In genomic region chr11:57202282-57202681, GRCh38 we compare ENCODE assay signal across 1 cellular context.
TF ChIP-seq lines count a peak whose summit lies in the region.

No MANE protein-coding gene starts in this region.

TF ChIP-seq in SK-N-SH, 30 proteins besides CTCF, POLR2A, EP300 and RAD21:
- TF ChIP-seq MAX (IDR thresholded peaks at IDR 0.05; ENCODE audit: low read depth) (no peak), TAF1 (IDR thresholded peaks at IDR 0.05; ENCODE audit: borderline replicate concordance, low read depth, low read length) (no peak), YY1 (IDR thresholded peaks at IDR 0.05; ENCODE audit: low read depth) (no peak), GATA2 (CRISPR knock-in tag; IDR thresholded peaks at IDR 0.05) (no peak), USF1 (IDR thresholded peaks at IDR 0.05; ENCODE audit: borderline replicate concordance, low read depth) (no peak), MEF2A (IDR thresholded peaks at IDR 0.05; ENCODE audit: borderline replicate concordance, low read depth) (no peak), POLR2AphosphoS5 (IDR thresholded peaks at IDR 0.05; ENCODE audit: low read depth, low read length) (no peak), NRF1 (IDR thresholded peaks at IDR 0.05; ENCODE audit: low read depth, low read length) (no peak), SMC3 (IDR thresholded peaks at IDR 0.05; ENCODE audit: low read depth, low read length) (no peak), NFIC (IDR thresholded peaks at IDR 0.05; ENCODE audit: borderline replicate concordance) (no peak), CHD2 (IDR thresholded peaks at IDR 0.05; ENCODE audit: low read length, partially characterized antibody) (no peak), FOXJ3 (CRISPR knock-in tag; IDR thresholded peaks at IDR 0.05) (no peak)
